ENCODE assay signal across 1 cellular context in genomic region chr2:204681412-204681811, GRCh38.
TF ChIP-seq lines count a peak whose summit lies in the region.

No MANE protein-coding gene starts in this region.

TF ChIP-seq in SK-N-SH treated with all-trans-retinoic acid at 6 μM for 48 hours, 23 proteins besides CTCF, POLR2A, EP300 and RAD21 (continued from another document):
- TF ChIP-seq PATZ1 (CRISPR knock-in tag; IDR thresholded peaks at IDR 0.05; ENCODE audit: borderline replicate concordance) (no peak), CSDC2 (CRISPR knock-in tag; IDR thresholded peaks at IDR 0.05) (no peak), ESRRG (CRISPR knock-in tag; IDR thresholded peaks at IDR 0.05) (no peak), GLIS3 (CRISPR knock-in tag; IDR thresholded peaks at IDR 0.05) (no peak)
